In the genomic region with DNA sequence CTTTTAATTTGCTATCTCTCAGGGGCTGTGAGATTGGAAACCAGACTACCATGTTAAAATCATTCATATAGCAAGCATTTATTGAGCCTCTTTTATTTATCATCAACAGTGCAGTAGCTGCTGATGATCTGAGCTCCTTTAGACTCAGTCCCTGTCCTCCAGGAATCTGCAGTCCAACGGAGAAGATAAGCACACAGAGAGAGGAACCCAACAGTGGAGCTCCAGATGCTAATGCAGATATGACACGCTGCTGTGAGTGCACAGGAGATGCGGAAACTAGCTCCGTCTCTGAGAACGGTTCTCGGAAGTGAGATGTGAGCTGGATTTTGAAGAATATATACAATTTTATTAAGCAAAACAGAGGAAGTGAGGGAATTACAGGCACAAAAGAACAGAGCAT, we compare ENCODE assay signal across 1 cellular context.
TF ChIP-seq lines count a peak whose summit lies in the region.

No MANE protein-coding gene starts in this region.

TF ChIP-seq in K562, 482 proteins besides CTCF, POLR2A, EP300 and RAD21 (continued from another document and continues in another):
- peak; percentile 96 for TF ChIP-seq MECOM (CRISPR knock-in tag; IDR thresholded peaks at IDR 0.05)
- TF ChIP-seq POLR2AphosphoS5 (IDR thresholded peaks at IDR 0.05; ENCODE audit: control insufficient read depth, insufficient read depth, low read depth, low read length) = peak; percentile 99
- TF ChIP-seq, protein P1, sequence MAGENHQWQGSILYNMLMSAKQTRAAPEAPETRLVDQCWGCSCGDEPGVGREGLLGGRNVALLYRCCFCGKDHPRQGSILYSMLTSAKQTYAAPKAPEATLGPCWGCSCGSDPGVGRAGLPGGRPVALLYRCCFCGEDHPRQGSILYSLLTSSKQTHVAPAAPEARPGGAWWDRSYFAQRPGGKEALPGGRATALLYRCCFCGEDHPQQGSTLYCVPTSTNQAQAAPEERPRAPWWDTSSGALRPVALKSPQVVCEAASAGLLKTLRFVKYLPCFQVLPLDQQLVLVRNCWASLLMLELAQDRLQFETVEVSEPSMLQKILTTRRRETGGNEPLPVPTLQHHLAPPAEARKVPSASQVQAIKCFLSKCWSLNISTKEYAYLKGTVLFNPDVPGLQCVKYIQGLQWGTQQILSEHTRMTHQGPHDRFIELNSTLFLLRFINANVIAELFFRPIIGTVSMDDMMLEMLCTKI (IDR thresholded peaks at IDR 0.05; ENCODE audit: partially characterized antibody) = no peak
- TF ChIP-seq SNRNP70 (optimal IDR thresholded peaks at IDR 0.05; ENCODE audit: low read depth, low read length) = no peak
- no peak for TF ChIP-seq ZNF280A (IDR thresholded peaks at IDR 0.05; ENCODE audit: low read depth, partially characterized antibody)
- no peak for TF ChIP-seq ZNF431 (CRISPR knock-in tag; IDR thresholded peaks at IDR 0.05)
- no peak for TF ChIP-seq NR3C1 (CRISPR knock-in tag; IDR thresholded peaks at IDR 0.05)
- no peak for TF ChIP-seq HDAC8 (tag; IDR thresholded peaks at IDR 0.05)
- TF ChIP-seq ZBTB17 (CRISPR knock-in tag; IDR thresholded peaks at IDR 0.05) = no peak
- TF ChIP-seq ZBED1 (IDR thresholded peaks at IDR 0.05) = peak; percentile 88
- TF ChIP-seq GABPB1 (CRISPR knock-in tag; IDR thresholded peaks at IDR 0.05) = no peak
- no peak for TF ChIP-seq XRCC5 (IDR thresholded peaks at IDR 0.05; ENCODE audit: low read depth, low read length)
- TF ChIP-seq TEAD4 (IDR thresholded peaks at IDR 0.05; ENCODE audit: low read length) = peak; percentile 99
- TF ChIP-seq TEAD4 (CRISPR knock-in tag; IDR thresholded peaks at IDR 0.05; ENCODE audit: borderline replicate concordance) = no peak
- TF ChIP-seq, protein P2, sequence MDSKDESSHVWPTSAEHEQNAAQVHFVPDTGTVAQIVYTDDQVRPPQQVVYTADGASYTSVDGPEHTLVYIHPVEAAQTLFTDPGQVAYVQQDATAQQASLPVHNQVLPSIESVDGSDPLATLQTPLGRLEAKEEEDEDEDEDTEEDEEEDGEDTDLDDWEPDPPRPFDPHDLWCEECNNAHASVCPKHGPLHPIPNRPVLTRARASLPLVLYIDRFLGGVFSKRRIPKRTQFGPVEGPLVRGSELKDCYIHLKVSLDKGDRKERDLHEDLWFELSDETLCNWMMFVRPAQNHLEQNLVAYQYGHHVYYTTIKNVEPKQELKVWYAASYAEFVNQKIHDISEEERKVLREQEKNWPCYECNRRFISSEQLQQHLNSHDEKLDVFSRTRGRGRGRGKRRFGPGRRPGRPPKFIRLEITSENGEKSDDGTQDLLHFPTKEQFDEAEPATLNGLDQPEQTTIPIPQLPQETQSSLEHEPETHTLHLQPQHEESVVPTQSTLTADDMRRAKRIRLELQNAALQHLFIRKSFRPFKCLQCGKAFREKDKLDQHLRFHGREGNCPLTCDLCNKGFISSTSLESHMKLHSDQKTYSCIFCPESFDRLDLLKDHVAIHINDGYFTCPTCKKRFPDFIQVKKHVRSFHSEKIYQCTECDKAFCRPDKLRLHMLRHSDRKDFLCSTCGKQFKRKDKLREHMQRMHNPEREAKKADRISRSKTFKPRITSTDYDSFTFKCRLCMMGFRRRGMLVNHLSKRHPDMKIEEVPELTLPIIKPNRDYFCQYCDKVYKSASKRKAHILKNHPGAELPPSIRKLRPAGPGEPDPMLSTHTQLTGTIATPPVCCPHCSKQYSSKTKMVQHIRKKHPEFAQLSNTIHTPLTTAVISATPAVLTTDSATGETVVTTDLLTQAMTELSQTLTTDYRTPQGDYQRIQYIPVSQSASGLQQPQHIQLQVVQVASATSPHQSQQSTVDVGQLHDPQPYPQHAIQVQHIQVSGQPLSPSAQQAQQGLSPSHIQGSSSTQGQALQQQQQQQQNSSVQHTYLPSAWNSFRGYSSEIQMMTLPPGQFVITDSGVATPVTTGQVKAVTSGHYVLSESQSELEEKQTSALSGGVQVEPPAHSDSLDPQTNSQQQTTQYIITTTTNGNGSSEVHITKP (IDR thresholded peaks at IDR 0.05; ENCODE audit: partially characterized antibody) = no peak
- TF ChIP-seq, protein P3, sequence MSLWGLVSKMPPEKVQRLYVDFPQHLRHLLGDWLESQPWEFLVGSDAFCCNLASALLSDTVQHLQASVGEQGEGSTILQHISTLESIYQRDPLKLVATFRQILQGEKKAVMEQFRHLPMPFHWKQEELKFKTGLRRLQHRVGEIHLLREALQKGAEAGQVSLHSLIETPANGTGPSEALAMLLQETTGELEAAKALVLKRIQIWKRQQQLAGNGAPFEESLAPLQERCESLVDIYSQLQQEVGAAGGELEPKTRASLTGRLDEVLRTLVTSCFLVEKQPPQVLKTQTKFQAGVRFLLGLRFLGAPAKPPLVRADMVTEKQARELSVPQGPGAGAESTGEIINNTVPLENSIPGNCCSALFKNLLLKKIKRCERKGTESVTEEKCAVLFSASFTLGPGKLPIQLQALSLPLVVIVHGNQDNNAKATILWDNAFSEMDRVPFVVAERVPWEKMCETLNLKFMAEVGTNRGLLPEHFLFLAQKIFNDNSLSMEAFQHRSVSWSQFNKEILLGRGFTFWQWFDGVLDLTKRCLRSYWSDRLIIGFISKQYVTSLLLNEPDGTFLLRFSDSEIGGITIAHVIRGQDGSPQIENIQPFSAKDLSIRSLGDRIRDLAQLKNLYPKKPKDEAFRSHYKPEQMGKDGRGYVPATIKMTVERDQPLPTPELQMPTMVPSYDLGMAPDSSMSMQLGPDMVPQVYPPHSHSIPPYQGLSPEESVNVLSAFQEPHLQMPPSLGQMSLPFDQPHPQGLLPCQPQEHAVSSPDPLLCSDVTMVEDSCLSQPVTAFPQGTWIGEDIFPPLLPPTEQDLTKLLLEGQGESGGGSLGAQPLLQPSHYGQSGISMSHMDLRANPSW (CRISPR knock-in tag; IDR thresholded peaks at IDR 0.05) = no peak
- TF ChIP-seq ZNF133 (CRISPR knock-in tag; IDR thresholded peaks at IDR 0.05) = no peak
- TF ChIP-seq SOX6 (IDR thresholded peaks at IDR 0.05) = peak; percentile 93
- TF ChIP-seq POLR2B (IDR thresholded peaks at IDR 0.05; ENCODE audit: low read depth, partially characterized antibody) = no peak
- no peak for TF ChIP-seq MBD1 (CRISPR knock-in tag; IDR thresholded peaks at IDR 0.05)
- TF ChIP-seq HDAC3 (IDR thresholded peaks at IDR 0.05; ENCODE audit: borderline replicate concordance, partially characterized antibody) = peak; percentile 81
- no peak for TF ChIP-seq FOXP1 (CRISPR knock-in tag; IDR thresholded peaks at IDR 0.05)
- TF ChIP-seq MEF2D (tag; conservative IDR thresholded peaks at IDR 0.05; ENCODE audit: low read depth) = no peak
- TF ChIP-seq ETV1 (tag; conservative IDR thresholded peaks at IDR 0.05; ENCODE audit: low read depth) = peak; percentile 93
- TF ChIP-seq STAT5A (IDR thresholded peaks at IDR 0.05; ENCODE audit: borderline replicate concordance, low read length) = peak; percentile 99
- no peak for TF ChIP-seq COPS2 (conservative IDR thresholded peaks at IDR 0.05)
- TF ChIP-seq ATF7 (IDR thresholded peaks at IDR 0.05) = peak; percentile 56; the same call in 1 of the 2 replicates
- TF ChIP-seq U2AF1 (optimal IDR thresholded peaks at IDR 0.05; ENCODE audit: low read depth, low read length) = no peak
- TF ChIP-seq MLX (CRISPR knock-in tag; conservative IDR thresholded peaks at IDR 0.05) = no peak
- TF ChIP-seq RBM14 (IDR thresholded peaks at IDR 0.05; ENCODE audit: borderline replicate concordance, insufficient read depth, low read depth, low read length) = no peak
- no peak for TF ChIP-seq WHSC1 (IDR thresholded peaks at IDR 0.05; ENCODE audit: low read length)
- TF ChIP-seq DACH1 (IDR thresholded peaks at IDR 0.05; ENCODE audit: partially characterized antibody) = peak; percentile 61
- TF ChIP-seq ZC3H8 (IDR thresholded peaks at IDR 0.05) = no peak
- no peak for TF ChIP-seq SRSF9 (IDR thresholded peaks at IDR 0.05; ENCODE audit: borderline replicate concordance, low read depth, low read length)
- peak; percentile 54 to 78; a peak in 2 of 4 replicates for TF ChIP-seq TEAD1 (CRISPR knock-in tag; IDR thresholded peaks at IDR 0.05)
- no peak for TF ChIP-seq ZNF583 (CRISPR knock-in tag; IDR thresholded peaks at IDR 0.05)
- no peak for TF ChIP-seq HNRNPLL (IDR thresholded peaks at IDR 0.05; ENCODE audit: low read depth, low read length, poor library complexity, severe bottlenecking)
- no peak for TF ChIP-seq BACH1 (tag; IDR thresholded peaks at IDR 0.05)
- TF ChIP-seq NFIX (CRISPR knock-in tag; IDR thresholded peaks at IDR 0.05; ENCODE audit: low read depth) = no peak
- no peak for TF ChIP-seq E2F6 (IDR thresholded peaks at IDR 0.05; ENCODE audit: borderline replicate concordance in 1 of 2, extremely low read depth in 1 of 2, insufficient read depth in 1 of 2, insufficient read length in 1 of 2, low read depth in 1 of 2, low read length in 1 of 2, poor library complexity in 1 of 2, severe bottlenecking in 1 of 2)
- TF ChIP-seq EZH2 (IDR thresholded peaks at IDR 0.05; ENCODE audit: borderline replicate concordance, low read depth, low read length) = no peak
- no peak for TF ChIP-seq ZNF41 (CRISPR knock-in tag; conservative IDR thresholded peaks at IDR 0.05)
- TF ChIP-seq NCOA4 (IDR thresholded peaks at IDR 0.05; ENCODE audit: partially characterized antibody) = no peak
- no peak for TF ChIP-seq SP1 (CRISPR knock-in tag; IDR thresholded peaks at IDR 0.05)
- TF ChIP-seq TBL1XR1 (IDR thresholded peaks at IDR 0.05; ENCODE audit: low read length in 2 of 2) = peak in 1 of 2 experiments; percentile 95; a peak in 3 of 4 replicates
- TF ChIP-seq BCOR (IDR thresholded peaks at IDR 0.05) = peak; percentile 75; the same call in 1 of the 2 replicates
- TF ChIP-seq HBP1 (CRISPR knock-in tag; IDR thresholded peaks at IDR 0.05) = no peak
- no peak for TF ChIP-seq SAFB (IDR thresholded peaks at IDR 0.05; ENCODE audit: borderline replicate concordance, low read depth, low read length)
- TF ChIP-seq MTA3 (IDR thresholded peaks at IDR 0.05; ENCODE audit: borderline replicate concordance) = peak; percentile 71; the same call in 1 of the 2 replicates
- TF ChIP-seq, protein P4, sequence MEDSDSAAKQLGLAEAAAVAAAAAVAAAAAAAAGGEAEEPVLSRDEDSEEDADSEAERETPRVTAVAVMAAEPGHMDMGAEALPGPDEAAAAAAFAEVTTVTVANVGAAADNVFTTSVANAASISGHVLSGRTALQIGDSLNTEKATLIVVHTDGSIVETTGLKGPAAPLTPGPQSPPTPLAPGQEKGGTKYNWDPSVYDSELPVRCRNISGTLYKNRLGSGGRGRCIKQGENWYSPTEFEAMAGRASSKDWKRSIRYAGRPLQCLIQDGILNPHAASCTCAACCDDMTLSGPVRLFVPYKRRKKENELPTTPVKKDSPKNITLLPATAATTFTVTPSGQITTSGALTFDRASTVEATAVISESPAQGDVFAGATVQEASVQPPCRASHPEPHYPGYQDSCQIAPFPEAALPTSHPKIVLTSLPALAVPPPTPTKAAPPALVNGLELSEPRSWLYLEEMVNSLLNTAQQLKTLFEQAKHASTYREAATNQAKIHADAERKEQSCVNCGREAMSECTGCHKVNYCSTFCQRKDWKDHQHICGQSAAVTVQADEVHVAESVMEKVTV (CRISPR knock-in tag; IDR thresholded peaks at IDR 0.05) = no peak
- no peak for TF ChIP-seq HDGF (IDR thresholded peaks at IDR 0.05)
- no peak for TF ChIP-seq PHF21A (IDR thresholded peaks at IDR 0.05; ENCODE audit: borderline replicate concordance, low read depth)
- TF ChIP-seq NFATC3 (IDR thresholded peaks at IDR 0.05) = no peak; the same call in 1 of the 2 replicates
- TF ChIP-seq ZNF217 (CRISPR knock-in tag; IDR thresholded peaks at IDR 0.05) = no peak
- TF ChIP-seq NRF1 (conservative IDR thresholded peaks at IDR 0.05 in 1 of 2, IDR thresholded peaks at IDR 0.05 in 1 of 2) = no peak
